ENCODE assay signal across 8 cellular contexts in genomic region chr1:69568435-69569280, GRCh38. TPM values are rescaled to one million over a fixed set of nuclear protein-coding genes. Genes with fewer than 3 reads are reported as not detected.
DNase-seq lines count a peak whose midpoint lies in the region; ATAC-seq, FAIRE-seq and TF ChIP-seq lines count a peak whose summit lies in the region.

No MANE protein-coding gene starts in this region.

- DNase-seq in A549 (ENCODE audit: low read depth in 1 of 2, low spot score in 1 of 2): no peak
- DNase-seq in SW 1271 (lab: John Stamatoyannopoulos, UW): no peak
- DNase-seq in stimulated activated CD4-positive, alpha-beta T cell treated with anti-CD3 and anti-CD28 coated beads, Interleukin-4, amount 100 ng/mL, for 4 hours: no peak
- DNase-seq in AML-193 (lab: John Stamatoyannopoulos, UW): no peak
- no peak for DNase-seq in CD4-positive, alpha-beta memory T cell

- H3K4me1 ChIP-seq in A549 (peaks cover 7% of the 10 kb centered on the region; the same call in 1 of the 3 replicates), HUES6 (ENCODE audit: control insufficient read depth, insufficient read depth, low read length) (peaks cover 9% of the 10 kb centered on the region), duodenal mucosa (ENCODE audit: control insufficient read depth in 1 of 2, insufficient read depth in 2 of 2, low read length in 2 of 2) (peaks cover 0 to 6% of the 10 kb centered on the region in 2 donors), muscle layer of duodenum (ENCODE audit: control insufficient read depth in 1 of 2, insufficient read depth in 2 of 2, low read length in 2 of 2) (peaks cover 0 to 20% of the 10 kb centered on the region in 2 donors)
- no peaks in the 10 kb centered on the region for H3K4me1 ChIP-seq in CD4-positive, alpha-beta memory T cell (ENCODE audit: insufficient read depth, low read length)

- no peak for TF ChIP-seq CTCF in A549 (IDR thresholded peaks at IDR 0.05)

- no peaks in the 10 kb centered on the region for H3K36me3 ChIP-seq in HUES6 (ENCODE audit: control insufficient read depth, insufficient read depth, low read length)
- H3K36me3 ChIP-seq in duodenal mucosa (ENCODE audit: control insufficient read depth in 1 of 2, insufficient read depth in 2 of 2, low read length in 2 of 2): no peaks in the 10 kb centered on the region
- no peaks in the 10 kb centered on the region for H3K36me3 ChIP-seq in muscle layer of duodenum (ENCODE audit: control insufficient read depth in 1 of 2, insufficient read depth in 2 of 2, low read length in 2 of 2)
- H3K36me3 ChIP-seq in CD4-positive, alpha-beta memory T cell (ENCODE audit: insufficient read depth, low read length): no peaks in the 10 kb centered on the region

- no peak for FAIRE-seq in A549 (lab: Jason Lieb, UNC)

- no peaks in the 10 kb centered on the region for H3K9me3 ChIP-seq in A549
- no peaks in the 10 kb centered on the region for H3K9me3 ChIP-seq in HUES6 (ENCODE audit: control insufficient read depth, insufficient read depth, low read depth, low read length)
- H3K9me3 ChIP-seq in duodenal mucosa (ENCODE audit: control insufficient read depth in 1 of 2, low read length in 2 of 2): no peaks in the 10 kb centered on the region
- H3K9me3 ChIP-seq in muscle layer of duodenum (ENCODE audit: control insufficient read depth in 1 of 2, low read length in 2 of 2): no peaks in the 10 kb centered on the region
- H3K9me3 ChIP-seq in CD4-positive, alpha-beta memory T cell (ENCODE audit: control insufficient read depth in 1 of 2, low read length in 2 of 2): no peaks in the 10 kb centered on the region

- H3K36me3 Mint-ChIP-seq in CD4-positive, alpha-beta memory T cell: peaks cover 0 to 5% of the 10 kb centered on the region in 2 donors

- no peak for TF ChIP-seq RAD21 in A549 (conservative IDR thresholded peaks at IDR 0.05 in 1 of 2, IDR thresholded peaks at IDR 0.05 in 1 of 2)

- ATAC-seq in A549: peak; percentile 7 to 17; a peak in 2 of 6 replicates

- peaks cover 94% of the 10 kb centered on the region for H3K27me3 ChIP-seq in HUES6 (ENCODE audit: control insufficient read depth, insufficient read depth, low read length)
- H3K27me3 ChIP-seq in duodenal mucosa (ENCODE audit: control insufficient read depth in 1 of 2, insufficient read depth in 2 of 2, low read length in 2 of 2): peaks cover 21 to 39% of the 10 kb centered on the region in 2 donors
- H3K27me3 ChIP-seq in muscle layer of duodenum (ENCODE audit: low read depth, low read length): peaks cover 11% of the 10 kb centered on the region
- no peaks in the 10 kb centered on the region for H3K27me3 ChIP-seq in CD4-positive, alpha-beta memory T cell (ENCODE audit: insufficient read depth, low read length)

- H3K4me3 Mint-ChIP-seq in CD4-positive, alpha-beta memory T cell: no peak overlapping the region

- POLR2A ChIA-PET in A549 (lab: Yijun Ruan, JAX): no interaction called here
- POLR2A ChIA-PET in CD4-positive, alpha-beta memory T cell (lab: Charles Lee; ENCODE audit: partially characterized antibody): no interaction called here

- peaks cover 0 to 26% (median 14%) of the 10 kb centered on the region in 8 donors for H3K9me3 Mint-ChIP-seq in CD4-positive, alpha-beta memory T cell

- H3K4me1 Mint-ChIP-seq in CD4-positive, alpha-beta memory T cell: peaks cover 0 to 6% (median 5%) of the 10 kb centered on the region in 4 donors

- intact Hi-C loops in CD4-positive, alpha-beta memory T cell (cut with micrococcal nuclease): no loop called here

- H3K27ac Mint-ChIP-seq in CD4-positive, alpha-beta memory T cell: no peak overlapping the region

- peak overlapping the region; percentile 41; the same call in 2 of the 3 replicates for H3K4me3 ChIP-seq in A549
- peak overlapping the region; percentile 85 for H3K4me3 ChIP-seq in HUES6 (ENCODE audit: low read depth, low read length)
- H3K4me3 ChIP-seq in duodenal mucosa (ENCODE audit: low read depth in 1 of 2, low read length in 2 of 2): peak overlapping the region; percentile 60 to 62
- peak overlapping the region; percentile 68 to 75 for H3K4me3 ChIP-seq in muscle layer of duodenum (ENCODE audit: low read depth in 1 of 2, low read length in 2 of 2)
- no peak overlapping the region for H3K4me3 ChIP-seq in CD4-positive, alpha-beta memory T cell (ENCODE audit: low read length in 2 of 2)

- CTCF ChIA-PET in A549 (lab: Yijun Ruan, JAX): no interaction called here
- CTCF ChIA-PET in CD4-positive, alpha-beta memory T cell (lab: Charles Lee; ENCODE audit: partially characterized antibody): no interaction called here

- H3K27ac ChIP-seq in A549 (no peak overlapping the region), HUES6 (ENCODE audit: low read depth, low read length) (no peak overlapping the region), duodenal mucosa (ENCODE audit: low read depth, low read length) (no peak overlapping the region), muscle layer of duodenum (ENCODE audit: low read length) (no peak overlapping the region)
- no peak overlapping the region for H3K27ac ChIP-seq in CD4-positive, alpha-beta memory T cell (ENCODE audit: low read depth, low read length)

- TF ChIP-seq EP300 in A549 (IDR thresholded peaks at IDR 0.05): no peak

- peak overlapping the region; percentile 95 for H3K4me2 ChIP-seq in A549

- TF ChIP-seq POLR2A in A549 (IDR thresholded peaks at IDR 0.05; ENCODE audit: low read length): no peak

- H3K9ac ChIP-seq in HUES6 (ENCODE audit: low read length) (peak overlapping the region; percentile 31), duodenal mucosa (ENCODE audit: low read depth in 1 of 2, low read length in 2 of 2) (no peak overlapping the region)

- 23% methylated on average over 16 of the region's 49 CpGs for WGBS in A549 (ENCODE audit: missing lambda C conversion rate)

- peaks cover 12 to 18% of the 10 kb centered on the region in 2 donors for H3K27me3 Mint-ChIP-seq in CD4-positive, alpha-beta memory T cell

TF ChIP-seq in A549, 52 proteins besides CTCF, POLR2A, EP300 and RAD21:
- no peak for TF ChIP-seq NPAS2 (CRISPR knock-in tag; IDR thresholded peaks at IDR 0.05; ENCODE audit: borderline replicate concordance)
- TF ChIP-seq, protein P1, sequence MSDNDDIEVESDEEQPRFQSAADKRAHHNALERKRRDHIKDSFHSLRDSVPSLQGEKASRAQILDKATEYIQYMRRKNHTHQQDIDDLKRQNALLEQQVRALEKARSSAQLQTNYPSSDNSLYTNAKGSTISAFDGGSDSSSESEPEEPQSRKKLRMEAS (IDR thresholded peaks at IDR 0.05): no peak
- no peak for TF ChIP-seq MYC (IDR thresholded peaks at IDR 0.05; ENCODE audit: borderline replicate concordance, low read length)
- no peak for TF ChIP-seq ESRRA (IDR thresholded peaks at IDR 0.05; ENCODE audit: borderline replicate concordance, low read length)
- TF ChIP-seq HMGXB4 (CRISPR knock-in tag; IDR thresholded peaks at IDR 0.05; ENCODE audit: borderline replicate concordance): no peak
- no peak for TF ChIP-seq FOXS1 (CRISPR knock-in tag; IDR thresholded peaks at IDR 0.05)

RNA-seq across cellular contexts. Expression of gene LRRC7, which starts 0.9 kb away (rescaled TPM):
- polyA plus RNA-seq in A549 (2011; rRNA removed): not detected in 2 replicates
- polyA plus RNA-seq in A549 (2012; cell fraction: cytosol; rRNA removed): not detected in 2 replicates
- not detected in 2 replicates for polyA plus RNA-seq in A549 (2012; cell fraction: nucleus; rRNA removed)
- polyA plus RNA-seq in A549 (2017; fragmentation: RNase III; extraction: RNeasy Plus Mini Kit Qiagen cat#74134 plus additional on column Dnase treatment): not detected in 3 replicates
- polyA minus RNA-seq in A549 (2011; rRNA and poly(A)+ RNA removed): not detected in 2 replicates
- total RNA-seq in CD4-positive, alpha-beta memory T cell: not detected
- polyA plus RNA-seq in CD4-positive, alpha-beta memory T cell: not detected

Comparison
In these comparisons a context has a peak if more than half of its experiments do, and no peak if none do; other contexts are left out.
1. H3K4me3 ChIP-seq: peak in A549 (single experiment), HUES6 (single experiment), duodenal mucosa (2 of 2) and muscle layer of duodenum (2 of 2); none in CD4-positive, alpha-beta memory T cell (0 of 2).